Comparison of ENCODE assay signal across 1 cellular context in genomic region chr12:113295846-113296556, GRCh38.
TF ChIP-seq lines count a peak whose summit lies in the region.

No MANE protein-coding gene starts in this region.

TF ChIP-seq in GM23338, 12 proteins besides CTCF, POLR2A, EP300 and RAD21:
- no peak for TF ChIP-seq EZH2 (IDR thresholded peaks at IDR 0.05; ENCODE audit: low read depth, unreplicated experiment)
- no peak for TF ChIP-seq ETS1 (IDR thresholded peaks at IDR 0.05)
- no peak for TF ChIP-seq ZNF331 (CRISPR knock-in tag; IDR thresholded peaks at IDR 0.05; ENCODE audit: low read depth)
- no peak for TF ChIP-seq ZNF462 (CRISPR knock-in tag; IDR thresholded peaks at IDR 0.05)
- TF ChIP-seq CREB1 (CRISPR knock-in tag; IDR thresholded peaks at IDR 0.05; ENCODE audit: low read depth), result no peak
